20 cellular contexts compared by ENCODE assay signal in the genomic region with DNA sequence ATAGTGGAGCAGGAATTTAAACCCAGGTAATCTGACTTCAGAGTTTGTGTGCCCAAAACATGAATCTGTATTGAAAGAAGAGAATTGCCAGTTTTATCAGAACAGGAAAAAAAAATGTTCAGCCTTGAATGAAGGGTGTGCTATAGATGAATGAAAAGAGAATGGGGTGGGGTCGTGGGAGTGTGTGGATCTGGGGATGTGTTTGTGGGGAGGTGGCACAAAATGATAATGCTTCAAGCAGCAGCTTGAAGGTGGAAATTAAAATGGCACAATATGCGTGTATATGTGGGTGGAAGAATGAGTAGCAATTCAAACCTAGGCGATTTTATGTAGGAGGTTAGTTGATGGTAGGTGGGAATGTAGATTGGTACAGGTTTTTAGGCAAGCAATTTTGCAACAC.
"Had no signal": no experiment of that assay in that cellular context is flagged by ENCODE, and none has a peak within 500 bp of the region (broad histone marks: within the 10 kb centered on the region; RNA-seq: fewer than 3 reads in every experiment).

No MANE protein-coding gene starts in this region.

- DNase-seq: stimulated activated CD4-positive, alpha-beta T cell treated with anti-CD3 and anti-CD28 coated beads, Interleukin-2, amount 100 ng/mL, for 48 hours; stimulated activated CD4-positive, alpha-beta T cell treated with anti-CD3 and anti-CD28 coated beads, Interleukin-4, amount 100 ng/mL, for 1 hour; stimulated activated CD4-positive, alpha-beta T cell treated with anti-CD3 and anti-CD28 coated beads, Interleukin-4, amount 100 ng/mL, for 24 hours; stimulated activated CD4-positive, alpha-beta T cell treated with anti-CD3 and anti-CD28 coated beads, Interleukin-4, amount 100 ng/mL, for 4 hours; stimulated activated CD8-positive, alpha-beta memory T cell treated with anti-CD3 and anti-CD28 coated beads, Interleukin-4, amount 100 ng/mL, for 48 hours; stimulated activated naive B cell treated with anti-CD40 and anti-IgM and Interleukin-4, amounts not matched to agents 10 μg/mL and 1 μg/mL and 100 μg/mL, for 72 hours; stimulated activated naive CD4-positive, alpha-beta T cell; stimulated activated naive CD4-positive, alpha-beta T cell treated with Interleukin-2 at 50 U/mL for 16 hours; stimulated activated naive CD8-positive, alpha-beta T cell treated with anti-CD3 and anti-CD28 coated beads, Interleukin-15, amount 100 ng/mL, for 72 hours; stimulated activated naive CD8-positive, alpha-beta T cell treated with anti-CD3 and anti-CD28 coated beads, Interleukin-15, Interleukin-2, amounts not matched to agents 100 U/mL and 50 U/mL, for 24 hours; stomach; substantia nigra; testis; thyroid gland; tibial artery; transverse colon; trophoblast cell; upper lobe of left lung; upper lobe of right lung; uterus had no signal
